Comparison of ENCODE assay signal across 23 cellular contexts in the genomic region with DNA sequence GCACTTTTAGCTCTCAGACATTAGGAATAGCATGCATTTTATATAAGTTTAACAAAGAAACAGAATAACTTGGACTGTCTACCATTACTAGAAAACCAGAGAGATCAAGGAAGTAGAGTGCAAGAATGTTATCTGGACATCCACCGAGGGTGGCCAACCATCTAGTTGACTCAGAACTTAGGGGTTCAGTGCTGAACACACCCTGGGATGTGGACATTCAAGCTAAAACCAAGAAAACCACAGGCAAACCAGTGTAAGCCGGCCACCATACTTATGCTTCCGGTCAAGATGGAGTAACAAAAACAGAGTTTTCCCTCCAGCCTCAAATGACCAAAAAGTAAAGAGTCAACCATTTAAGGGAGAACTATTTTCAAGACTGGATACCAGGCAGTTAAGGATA.
"Had no signal": no experiment of that assay in that cellular context is flagged by ENCODE, and none has a peak within 500 bp of the region (broad histone marks: within the 10 kb centered on the region; RNA-seq: fewer than 3 reads in every experiment).

No MANE protein-coding gene starts in this region.

- H3K27ac ChIP-seq: colonic mucosa, dorsolateral prefrontal cortex, esophagus muscularis mucosa, gastroesophageal sphincter, spleen, thyroid gland had no signal

- DNase-seq: activated CD4-positive, alpha-beta T cell treated with anti-CD3 and anti-CD28 coated beads for 1 hour; activated naive CD4-positive, alpha-beta T cell; activated T-cell treated with anti-CD3 and anti-CD28 coated beads, Interleukin-2, amount 50 U/mL, for 1 hour; amniotic stem cell; colonic mucosa; dorsolateral prefrontal cortex; effector memory CD8-positive, alpha-beta T cell; head of caudate nucleus; hypothalamus; islet precursor cell; left cardiac atrium; mucosa of descending colon; naive thymus-derived CD4-positive, alpha-beta T cell; occipital lobe; spleen; stimulated activated CD4-positive, alpha-beta T cell treated with anti-CD3 and anti-CD28 coated beads, Interleukin-4, amount 100 ng/mL, for 4 hours; stimulated activated naive CD8-positive, alpha-beta T cell treated with anti-CD3 and anti-CD28 coated beads, Interleukin-15, Interleukin-2, amounts not matched to agents 100 U/mL and 50 U/mL, for 24 hours; T-helper 1 cell; T-helper 9 cell; thyroid gland had no signal

- H3K36me3 ChIP-seq: colonic mucosa, esophagus muscularis mucosa, gastroesophageal sphincter, spleen, thyroid gland had no signal

- H3K4me3 ChIP-seq: colonic mucosa, dorsolateral prefrontal cortex, esophagus muscularis mucosa, gastroesophageal sphincter, mucosa of descending colon, spleen, thyroid gland had no signal

- ATAC-seq: effector memory CD8-positive, alpha-beta T cell; gastroesophageal sphincter; left cardiac atrium; mucosa of descending colon; naive thymus-derived CD4-positive, alpha-beta T cell; sciatic nerve; stimulated activated naive CD8-positive, alpha-beta T cell treated with anti-CD3 and anti-CD28 coated beads, Interleukin-15, Interleukin-2, amounts not matched to agents 100 U/mL and 50 U/mL, for 24 hours had no signal

- H3K4me1 ChIP-seq: colonic mucosa, esophagus muscularis mucosa, gastroesophageal sphincter, spleen, thyroid gland had no signal

- H3K9me3 ChIP-seq: colonic mucosa, esophagus muscularis mucosa, gastroesophageal sphincter, mucosa of descending colon, spleen, thyroid gland had no signal

- H3K27me3 ChIP-seq: colonic mucosa, esophagus muscularis mucosa, gastroesophageal sphincter, spleen, thyroid gland had no signal
